26 cellular contexts compared by ENCODE assay signal in the genomic region with DNA sequence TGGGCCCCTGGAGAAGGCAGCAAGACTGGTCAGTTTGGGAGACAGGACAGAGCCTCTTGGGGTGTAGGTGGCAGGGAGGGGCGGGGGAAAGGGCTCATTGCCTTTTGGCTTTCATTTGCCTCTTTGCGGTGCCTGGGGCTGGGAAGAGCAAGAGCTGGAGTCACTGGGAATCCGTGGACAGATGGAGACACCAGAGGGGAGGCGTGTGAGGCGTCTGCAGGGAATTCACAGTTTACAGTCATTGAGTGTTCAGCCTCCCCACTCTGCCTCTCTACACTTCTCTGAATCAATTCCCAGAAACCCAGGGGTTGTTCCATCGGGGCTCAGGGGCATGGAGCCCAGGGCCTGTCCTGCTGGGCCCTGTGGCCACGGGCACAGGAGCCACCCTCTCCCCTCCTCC.
A peak's percentile ranks its signal among the peaks of the same experiment; 100 is the strongest.
DNase-seq lines count a peak whose midpoint lies in the region; ATAC-seq and TF ChIP-seq lines count a peak whose summit lies in the region.
"Had no signal": no experiment of that assay in that cellular context is flagged by ENCODE, and none has a peak within 500 bp of the region (broad histone marks: within the 10 kb centered on the region; RNA-seq: fewer than 3 reads in every experiment).

No MANE protein-coding gene starts in this region.

- H3K4me2 ChIP-seq in GM23338 = no peak overlapping the region
- H3K4me2 ChIP-seq: hepatocyte had no signal

- no peaks in the 10 kb centered on the region for H3F3A ChIP-seq in GM23338 (replicated peaks; ENCODE audit: low read depth)

- no peak for ATAC-seq in GM23338
- ATAC-seq in GM21619 (IDR thresholded peaks at IDR 0.05; ENCODE audit: unreplicated experiment) = no peak
- no peak for ATAC-seq in activated T-cell treated with anti-CD3 and anti-CD28 coated beads, Interleukin-2, amount 50 U/mL, for 4 hours
- ATAC-seq: gastrocnemius medialis; lower lobe of right lung; naive thymus-derived CD8-positive, alpha-beta T cell had no signal

- peaks cover 9% of the 10 kb centered on the region for H3K27me3 Mint-ChIP-seq in GM23338 (ENCODE audit: insufficient read depth, low read depth, poor library complexity)
- peaks cover 8% of the 10 kb centered on the region for H3K27me3 Mint-ChIP-seq in endothelial cell (ENCODE audit: unreplicated experiment)
- H3K27me3 Mint-ChIP-seq in activated T-cell treated with anti-CD3 and anti-CD28 coated beads, Interleukin-2, amount 50 U/mL, for 4 hours (ENCODE audit: low read depth) = peaks cover 13% of the 10 kb centered on the region

- H3K4me3 Mint-ChIP-seq in GM23338 (no peak overlapping the region), endothelial cell (ENCODE audit: unreplicated experiment) (no peak overlapping the region)
- H3K4me3 Mint-ChIP-seq in activated T-cell treated with anti-CD3 and anti-CD28 coated beads, Interleukin-2, amount 50 U/mL, for 4 hours = no peak overlapping the region
- H3K4me3 Mint-ChIP-seq: activated CD4-positive, alpha-beta T cell treated with anti-CD3 and anti-CD28 coated beads, Interleukin-2, amount 10 ng/mL, durations not matched to agents 24 days and 14 days; activated naive CD8-positive, alpha-beta T cell treated with anti-CD3 and anti-CD28 coated beads for 36 hours; B cell; CD4-positive, alpha-beta memory T cell; naive thymus-derived CD8-positive, alpha-beta T cell; stimulated activated naive CD8-positive, alpha-beta T cell treated with anti-CD3 and anti-CD28 coated beads, Interleukin-15, Interleukin-2, amounts not matched to agents 100 ng/mL and 50 ng/mL, for 24 hours had no signal

- DNase-seq in GM23338 (ENCODE audit: low spot score) (no peak), NCI-H524 treated with DMSO at 0.1 percent for 48 hours (lab: John Stamatoyannopoulos, UW) (peak; percentile 56), endothelial cell (ENCODE audit: low spot score) (no peak), retina (peak; percentile 72), SIG-M5 (lab: John Stamatoyannopoulos, UW) (no peak), SHP77 treated with DMSO at 0.1 percent for 48 hours (lab: John Stamatoyannopoulos, UW) (no peak)
- DNase-seq in activated T-cell treated with anti-CD3 and anti-CD28 coated beads, Interleukin-2, amount 50 U/mL, for 4 hours = no peak
- DNase-seq: activated CD4-positive, alpha-beta T cell treated with anti-CD3 and anti-CD28 coated beads, Interleukin-2, amount 10 ng/mL, durations not matched to agents 24 days and 14 days; activated effector memory CD4-positive, alpha-beta T cell treated with anti-CD3 and anti-CD28 coated beads, Interleukin-2, amount 50 U/mL, for 16 hours; activated naive CD8-positive, alpha-beta T cell treated with anti-CD3 and anti-CD28 coated beads for 36 hours; CD4-positive, alpha-beta memory T cell; esophagus squamous epithelium; gastrocnemius medialis; kidney glomerular epithelial cell; lower lobe of right lung; naive thymus-derived CD8-positive, alpha-beta T cell; NCI-H1092 treated with DMSO at 0.1 percent for 48 hours; NCI-H1930; Peyer's patch; small intestine; uterus had no signal

- no peaks in the 10 kb centered on the region for H3K27me3 ChIP-seq in GM23338 (ENCODE audit: insufficient read depth)
- H3K27me3 ChIP-seq: gastrocnemius medialis, hepatocyte, Peyer's patch, SJSA1, uterus had no signal

- H3K4me1 ChIP-seq in GM23338 (ENCODE audit: insufficient read depth) = 0 out of 2 replicates have a peak, but pooled peaks cover 5% of the 10 kb centered on the region
- H3K4me1 ChIP-seq: gastrocnemius medialis, SJSA1, uterus had no signal

- 0 out of 2 replicates have a peak overlapping the region, but pooled peaks have one; percentile 78 for H2AFZ ChIP-seq in GM23338
- H2AFZ ChIP-seq: hepatocyte had no signal

- H3K4me1 Mint-ChIP-seq in GM23338 (peaks cover 27% of the 10 kb centered on the region), endothelial cell (ENCODE audit: unreplicated experiment) (peaks cover 2% of the 10 kb centered on the region)
- no peaks in the 10 kb centered on the region for H3K4me1 Mint-ChIP-seq in activated T-cell treated with anti-CD3 and anti-CD28 coated beads, Interleukin-2, amount 50 U/mL, for 4 hours (ENCODE audit: low read depth)
- H3K4me1 Mint-ChIP-seq: activated CD4-positive, alpha-beta T cell treated with anti-CD3 and anti-CD28 coated beads, Interleukin-2, amount 10 ng/mL, durations not matched to agents 24 days and 14 days; activated naive CD8-positive, alpha-beta T cell treated with anti-CD3 and anti-CD28 coated beads for 36 hours; B cell; CD4-positive, alpha-beta memory T cell; naive thymus-derived CD8-positive, alpha-beta T cell had no signal

- H3K9me3 Mint-ChIP-seq in GM23338 (no peaks in the 10 kb centered on the region), endothelial cell (ENCODE audit: unreplicated experiment) (no peaks in the 10 kb centered on the region)
- no peaks in the 10 kb centered on the region for H3K9me3 Mint-ChIP-seq in activated T-cell treated with anti-CD3 and anti-CD28 coated beads, Interleukin-2, amount 50 U/mL, for 4 hours
- H3K9me3 Mint-ChIP-seq: activated CD4-positive, alpha-beta T cell treated with anti-CD3 and anti-CD28 coated beads, Interleukin-2, amount 10 ng/mL, durations not matched to agents 24 days and 14 days; activated naive CD8-positive, alpha-beta T cell treated with anti-CD3 and anti-CD28 coated beads for 36 hours; CD4-positive, alpha-beta memory T cell; naive thymus-derived CD8-positive, alpha-beta T cell; stimulated activated naive CD8-positive, alpha-beta T cell treated with anti-CD3 and anti-CD28 coated beads, Interleukin-15, Interleukin-2, amounts not matched to agents 100 ng/mL and 50 ng/mL, for 24 hours had no signal

- H3K27ac Mint-ChIP-seq in GM23338 = no peak overlapping the region
- H3K27ac Mint-ChIP-seq in endothelial cell (ENCODE audit: unreplicated experiment) = peak overlapping the region; percentile 21
- H3K27ac Mint-ChIP-seq: activated CD4-positive, alpha-beta T cell treated with anti-CD3 and anti-CD28 coated beads, Interleukin-2, amount 10 ng/mL, durations not matched to agents 24 days and 14 days; activated naive CD8-positive, alpha-beta T cell treated with anti-CD3 and anti-CD28 coated beads for 36 hours; B cell; CD4-positive, alpha-beta memory T cell; naive thymus-derived CD8-positive, alpha-beta T cell; stimulated activated naive CD8-positive, alpha-beta T cell treated with anti-CD3 and anti-CD28 coated beads, Interleukin-15, Interleukin-2, amounts not matched to agents 100 ng/mL and 50 ng/mL, for 24 hours had no signal

- H3K9me2 ChIP-seq in GM23338 (ENCODE audit: insufficient read depth) = no peaks in the 10 kb centered on the region

- no peaks in the 10 kb centered on the region for H4K20me1 ChIP-seq in GM23338 (replicated peaks; ENCODE audit: insufficient read depth)

- no peak overlapping the region for H3K4me3 ChIP-seq in GM23338
- H3K4me3 ChIP-seq: esophagus squamous epithelium, gastrocnemius medialis, hepatocyte, lower lobe of right lung, Peyer's patch, SJSA1, uterus had no signal

- H3K27ac ChIP-seq in GM23338 (ENCODE audit: low read depth) = no peak overlapping the region
- H3K27ac ChIP-seq: esophagus squamous epithelium, gastrocnemius medialis, hepatocyte, lower lobe of right lung, Peyer's patch, SJSA1, uterus had no signal

- H3K36me3 Mint-ChIP-seq in GM23338 (ENCODE audit: low read depth) = no peaks in the 10 kb centered on the region
- no peaks in the 10 kb centered on the region for H3K36me3 Mint-ChIP-seq in endothelial cell (ENCODE audit: low read depth, unreplicated experiment)
- H3K36me3 Mint-ChIP-seq in activated T-cell treated with anti-CD3 and anti-CD28 coated beads, Interleukin-2, amount 50 U/mL, for 4 hours (ENCODE audit: insufficient read depth) = no peaks in the 10 kb centered on the region
- H3K36me3 Mint-ChIP-seq: activated naive CD8-positive, alpha-beta T cell treated with anti-CD3 and anti-CD28 coated beads for 36 hours; CD4-positive, alpha-beta memory T cell; naive thymus-derived CD8-positive, alpha-beta T cell had no signal

- H3K36me3 ChIP-seq in GM23338 (ENCODE audit: insufficient read depth) = no peaks in the 10 kb centered on the region
- H3K36me3 ChIP-seq: esophagus squamous epithelium, gastrocnemius medialis, lower lobe of right lung, Peyer's patch, SJSA1, uterus had no signal

- no peaks in the 10 kb centered on the region for H3K79me2 ChIP-seq in GM23338 (replicated peaks; ENCODE audit: insufficient read depth)
- H3K79me2 ChIP-seq: hepatocyte had no signal

- no peak for TF ChIP-seq CTCF in GM23338 (conservative IDR thresholded peaks at IDR 0.05; ENCODE audit: low read depth in 2 of 2)
- TF ChIP-seq CTCF in endothelial cell (IDR thresholded peaks at IDR 0.05; ENCODE audit: unreplicated experiment) = no peak

TF ChIP-seq in GM23338, 12 proteins besides CTCF, POLR2A, EP300 and RAD21:
- TF ChIP-seq JUNB (IDR thresholded peaks at IDR 0.05; ENCODE audit: unreplicated experiment) = no peak
- TF ChIP-seq EZH2phosphoT487 (IDR thresholded peaks at IDR 0.05; ENCODE audit: unreplicated experiment) = no peak
- no peak for TF ChIP-seq STAT1 (IDR thresholded peaks at IDR 0.05; ENCODE audit: unreplicated experiment)
- TF ChIP-seq, protein P1, sequence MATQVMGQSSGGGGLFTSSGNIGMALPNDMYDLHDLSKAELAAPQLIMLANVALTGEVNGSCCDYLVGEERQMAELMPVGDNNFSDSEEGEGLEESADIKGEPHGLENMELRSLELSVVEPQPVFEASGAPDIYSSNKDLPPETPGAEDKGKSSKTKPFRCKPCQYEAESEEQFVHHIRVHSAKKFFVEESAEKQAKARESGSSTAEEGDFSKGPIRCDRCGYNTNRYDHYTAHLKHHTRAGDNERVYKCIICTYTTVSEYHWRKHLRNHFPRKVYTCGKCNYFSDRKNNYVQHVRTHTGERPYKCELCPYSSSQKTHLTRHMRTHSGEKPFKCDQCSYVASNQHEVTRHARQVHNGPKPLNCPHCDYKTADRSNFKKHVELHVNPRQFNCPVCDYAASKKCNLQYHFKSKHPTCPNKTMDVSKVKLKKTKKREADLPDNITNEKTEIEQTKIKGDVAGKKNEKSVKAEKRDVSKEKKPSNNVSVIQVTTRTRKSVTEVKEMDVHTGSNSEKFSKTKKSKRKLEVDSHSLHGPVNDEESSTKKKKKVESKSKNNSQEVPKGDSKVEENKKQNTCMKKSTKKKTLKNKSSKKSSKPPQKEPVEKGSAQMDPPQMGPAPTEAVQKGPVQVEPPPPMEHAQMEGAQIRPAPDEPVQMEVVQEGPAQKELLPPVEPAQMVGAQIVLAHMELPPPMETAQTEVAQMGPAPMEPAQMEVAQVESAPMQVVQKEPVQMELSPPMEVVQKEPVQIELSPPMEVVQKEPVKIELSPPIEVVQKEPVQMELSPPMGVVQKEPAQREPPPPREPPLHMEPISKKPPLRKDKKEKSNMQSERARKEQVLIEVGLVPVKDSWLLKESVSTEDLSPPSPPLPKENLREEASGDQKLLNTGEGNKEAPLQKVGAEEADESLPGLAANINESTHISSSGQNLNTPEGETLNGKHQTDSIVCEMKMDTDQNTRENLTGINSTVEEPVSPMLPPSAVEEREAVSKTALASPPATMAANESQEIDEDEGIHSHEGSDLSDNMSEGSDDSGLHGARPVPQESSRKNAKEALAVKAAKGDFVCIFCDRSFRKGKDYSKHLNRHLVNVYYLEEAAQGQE (IDR thresholded peaks at IDR 0.05; ENCODE audit: unreplicated experiment) = no peak
- no peak for TF ChIP-seq NANOG (IDR thresholded peaks at IDR 0.05; ENCODE audit: borderline replicate concordance)

Comparison
In these comparisons a context has a peak if more than half of its experiments do, and no peak if none do; other contexts are left out.
1. DNase-seq: peak in NCI-H524 treated with DMSO at 0.1 percent for 48 hours (single experiment) and retina (single experiment); none in GM23338 (single experiment), endothelial cell (single experiment), SIG-M5 (single experiment), SHP77 treated with DMSO at 0.1 percent for 48 hours (single experiment) and activated T-cell treated with anti-CD3 and anti-CD28 coated beads, Interleukin-2, amount 50 U/mL, for 4 hours (single experiment).